In genomic region chr3:194150252-194150934, GRCh38 we compare ENCODE assay signal across 16 cellular contexts. TPM values are rescaled to one million over a fixed set of nuclear protein-coding genes. Genes with fewer than 3 reads are reported as not detected.
DNase-seq lines count a peak whose midpoint lies in the region; ATAC-seq and TF ChIP-seq lines count a peak whose summit lies in the region.
"Had no signal": no experiment of that assay in that cellular context is flagged by ENCODE, and none has a peak within 500 bp of the region (broad histone marks: within the 10 kb centered on the region; RNA-seq: fewer than 3 reads in every experiment).

No MANE protein-coding gene starts in this region.

- no TSS peak for BruUV-seq in A673 (replicated peaks; lab: Mats Ljungman, UMichigan)

- CTCF ChIA-PET in A673 (lab: Charles Lee): no interaction called here

- H3K27me3 ChIP-seq in foreskin keratinocyte (no peaks in the 10 kb centered on the region), A673 (replicated peaks; ENCODE audit: insufficient read depth, low read depth, low read length, poor library complexity) (no peaks in the 10 kb centered on the region)
- H3K27me3 ChIP-seq: gastrocnemius medialis had no signal

- H3K4me1 ChIP-seq in foreskin keratinocyte (no peaks in the 10 kb centered on the region), A673 (ENCODE audit: insufficient read depth, low read length, poor library complexity, severe bottlenecking) (no peaks in the 10 kb centered on the region)
- H3K4me1 ChIP-seq: BLaER1 treated with 17β-estradiol and CSF1 and Interleukin-3, amounts not matched to agents 10 nM and 100 nM; gastrocnemius medialis had no signal

- no peaks in the 10 kb centered on the region for H3K36me3 Mint-ChIP-seq in natural killer cell treated with Interleukin-12 subunit alpha and Interleukin-12 subunit beta and Interleukin-15 and Interleukin-18, amount 100 ng/mL, for 72 hours
- H3K36me3 Mint-ChIP-seq: activated naive CD8-positive, alpha-beta T cell treated with anti-CD3 and anti-CD28 coated beads for 36 hours had no signal

- H3K9me3 Mint-ChIP-seq in natural killer cell treated with Interleukin-12 subunit alpha and Interleukin-12 subunit beta and Interleukin-15 and Interleukin-18, amount 100 ng/mL, for 72 hours: no peaks in the 10 kb centered on the region

- H3K27ac Mint-ChIP-seq in natural killer cell treated with Interleukin-12 subunit alpha and Interleukin-12 subunit beta and Interleukin-15 and Interleukin-18, amount 100 ng/mL, for 72 hours: no peak overlapping the region
- H3K27ac Mint-ChIP-seq: activated CD8-positive, alpha-beta T cell treated with anti-CD3 and anti-CD28 coated beads for 36 hours; activated naive CD8-positive, alpha-beta T cell treated with anti-CD3 and anti-CD28 coated beads for 36 hours; H9 had no signal

- TF ChIP-seq CTCF in foreskin keratinocyte (conservative IDR thresholded peaks at IDR 0.05) (no peak), A673 (conservative IDR thresholded peaks at IDR 0.05; ENCODE audit: low read depth, low read length) (no peak)

- H3K27ac ChIP-seq in foreskin keratinocyte: no peak overlapping the region
- no peak overlapping the region for H3K27ac ChIP-seq in A673 (ENCODE audit: low read depth, low read length, poor library complexity, severe bottlenecking)
- H3K27ac ChIP-seq: BLaER1 treated with 17β-estradiol and CSF1 and Interleukin-3, amounts not matched to agents 10 nM and 100 nM; gastrocnemius medialis; skin epidermis had no signal

- DNase-seq in HT-29 (ENCODE audit: low spot score) (peak; percentile 49), astrocyte of the hippocampus (ENCODE audit: low read depth, low spot score) (peak; percentile 58), foreskin keratinocyte (peak in 1 of 2 donors; percentile 23), mucosa of gallbladder (ENCODE audit: low spot score) (peak; percentile 54), A673 (ENCODE audit: low spot score) (no peak)
- no peak for DNase-seq in activated CD4-positive, CD25-positive, alpha-beta regulatory T cell treated with anti-CD3 and anti-CD28 coated beads, Interleukin-2, amount 50 U/mL, for 72 hours
- no peak for DNase-seq in activated CD4-positive, alpha-beta T cell treated with anti-CD3 and anti-CD28 coated beads, Interleukin-2, amount 50 U/mL, for 1 hour
- no peak for DNase-seq in natural killer cell treated with Interleukin-12 subunit alpha and Interleukin-12 subunit beta and Interleukin-15 and Interleukin-18, amount 100 ng/mL, for 72 hours (ENCODE audit: low spot score)
- DNase-seq: activated CD8-positive, alpha-beta T cell treated with anti-CD3 and anti-CD28 coated beads for 36 hours; activated naive CD8-positive, alpha-beta T cell treated with anti-CD3 and anti-CD28 coated beads for 36 hours; gastrocnemius medialis; H9; SHP77; stimulated activated CD4-positive, alpha-beta T cell treated with anti-CD3 and anti-CD28 coated beads, Interleukin-2, amount 100 ng/mL, for 24 hours had no signal

- intact Hi-C loops in A673 (cut with micrococcal nuclease; ENCODE audit: unreplicated experiment): no loop called here

- no peaks in the 10 kb centered on the region for H3K4me1 Mint-ChIP-seq in natural killer cell treated with Interleukin-12 subunit alpha and Interleukin-12 subunit beta and Interleukin-15 and Interleukin-18, amount 100 ng/mL, for 72 hours (ENCODE audit: low read depth in 2 of 2)
- H3K4me1 Mint-ChIP-seq: activated naive CD8-positive, alpha-beta T cell treated with anti-CD3 and anti-CD28 coated beads for 36 hours had no signal

- no peak overlapping the region for H3K4me3 ChIP-seq in A673 (ENCODE audit: low read depth, low read length, poor library complexity, severe bottlenecking)
- H3K4me3 ChIP-seq: BLaER1 treated with 17β-estradiol and CSF1 and Interleukin-3, amounts not matched to agents 10 nM and 100 nM; gastrocnemius medialis; skin epidermis had no signal

- POLR2A ChIA-PET in A673 (lab: Charles Lee; ENCODE audit: low non-redundant PET): interaction anchor here (0.6 kb wide), 1 partner anchor 56 kb away, joined by 6 read pairs; no protein-coding TSS in a partner anchor

- peak; percentile 70 for ATAC-seq in foreskin keratinocyte
- no peak for ATAC-seq in natural killer cell treated with Interleukin-12 subunit alpha and Interleukin-12 subunit beta and Interleukin-15 and Interleukin-18, amount 100 ng/mL, for 72 hours
- ATAC-seq: activated CD8-positive, alpha-beta T cell treated with anti-CD3 and anti-CD28 coated beads for 36 hours; gastrocnemius medialis had no signal

- H3K27me3 Mint-ChIP-seq in natural killer cell treated with Interleukin-12 subunit alpha and Interleukin-12 subunit beta and Interleukin-15 and Interleukin-18, amount 100 ng/mL, for 72 hours: peaks cover 37 to 54% of the 10 kb centered on the region in 2 donors

- H3K9me3 ChIP-seq in A673 (ENCODE audit: low read depth, low read length, poor library complexity, severe bottlenecking): no peaks in the 10 kb centered on the region
- H3K9me3 ChIP-seq: gastrocnemius medialis had no signal

- H3K4me3 Mint-ChIP-seq in natural killer cell treated with Interleukin-12 subunit alpha and Interleukin-12 subunit beta and Interleukin-15 and Interleukin-18, amount 100 ng/mL, for 72 hours: no peak overlapping the region
- H3K4me3 Mint-ChIP-seq: activated CD8-positive, alpha-beta T cell treated with anti-CD3 and anti-CD28 coated beads for 36 hours; activated naive CD8-positive, alpha-beta T cell treated with anti-CD3 and anti-CD28 coated beads for 36 hours; H9 had no signal

- H3K36me3 ChIP-seq in A673 (ENCODE audit: insufficient read depth, low read length, poor library complexity, severe bottlenecking): no peaks in the 10 kb centered on the region
- H3K36me3 ChIP-seq: BLaER1 treated with 17β-estradiol and CSF1 and Interleukin-3, amounts not matched to agents 10 nM and 100 nM; gastrocnemius medialis had no signal

RNA-seq across cellular contexts. Expression of gene HES1, which starts 14.4 kb away (rescaled TPM):
- 543 and 595 TPM in 2 replicates for total RNA-seq in HT-29 (2014; rRNA removed; shearing (Covaris generic))
- total RNA-seq in foreskin keratinocyte (35.1 and 42.1 TPM in 2 replicates), mucosa of gallbladder (54.1 TPM), A673 (2021) (136 and 139 TPM in 2 replicates)
- polyA plus RNA-seq in foreskin keratinocyte: 28.7 and 32.5 TPM in 2 replicates
- under 1 TPM in 1 of 2 donors, not detected in 1; 0.28 TPM for total RNA-seq in natural killer cell treated with Interleukin-12 subunit alpha and Interleukin-12 subunit beta and Interleukin-15 and Interleukin-18, amount 100 ng/mL, for 72 hours
- total RNA-seq: activated CD8-positive, alpha-beta T cell treated with anti-CD3 and anti-CD28 coated beads for 36 hours had no signal

Comparison
In these comparisons a context has a peak if more than half of its experiments do, and no peak if none do; other contexts are left out.
1. DNase-seq: peak in HT-29 (single experiment), astrocyte of the hippocampus (single experiment) and mucosa of gallbladder (single experiment); none in activated CD4-positive, CD25-positive, alpha-beta regulatory T cell treated with anti-CD3 and anti-CD28 coated beads, Interleukin-2, amount 50 U/mL, for 72 hours (single experiment), activated CD4-positive, alpha-beta T cell treated with anti-CD3 and anti-CD28 coated beads, Interleukin-2, amount 50 U/mL, for 1 hour (single experiment), A673 (single experiment) and natural killer cell treated with Interleukin-12 subunit alpha and Interleukin-12 subunit beta and Interleukin-15 and Interleukin-18, amount 100 ng/mL, for 72 hours (single experiment).
2. RNA of gene HES1, which starts 14.4 kb away (total RNA-seq): 543 to 595 TPM in HT-29, 136 to 139 TPM in A673, 54.1 TPM in mucosa of gallbladder (single experiment) and 35.1 to 42.1 TPM in foreskin keratinocyte; 0.28 TPM in natural killer cell treated with Interleukin-12 subunit alpha and Interleukin-12 subunit beta and Interleukin-15 and Interleukin-18, amount 100 ng/mL, for 72 hours; every median in the first group is over 10 times any median in the second.